In the genomic region with DNA sequence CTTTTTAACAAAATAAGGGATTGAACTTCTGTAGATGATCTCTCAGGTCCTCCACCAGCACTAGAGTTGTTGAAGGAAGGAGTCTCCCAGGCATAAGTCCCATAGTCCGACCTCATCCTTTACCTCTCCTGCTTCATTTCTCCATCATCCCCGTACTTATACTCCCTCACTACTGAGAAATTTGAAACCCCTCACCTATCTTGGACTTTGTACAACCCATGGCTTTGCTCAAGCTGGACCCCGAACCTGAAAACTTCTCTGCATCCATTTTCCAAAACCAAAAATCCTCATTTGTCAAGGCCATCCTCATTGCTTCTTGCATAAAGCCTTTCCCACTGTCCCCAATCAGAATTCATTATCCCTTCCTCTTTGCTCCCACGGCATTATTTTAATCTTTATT, we compare ENCODE assay signal across 1 cellular context.
TF ChIP-seq lines count a peak whose summit lies in the region.

No MANE protein-coding gene starts in this region.

TF ChIP-seq in IMR-90, 13 proteins besides CTCF, POLR2A, EP300 and RAD21:
- TF ChIP-seq, protein P1, sequence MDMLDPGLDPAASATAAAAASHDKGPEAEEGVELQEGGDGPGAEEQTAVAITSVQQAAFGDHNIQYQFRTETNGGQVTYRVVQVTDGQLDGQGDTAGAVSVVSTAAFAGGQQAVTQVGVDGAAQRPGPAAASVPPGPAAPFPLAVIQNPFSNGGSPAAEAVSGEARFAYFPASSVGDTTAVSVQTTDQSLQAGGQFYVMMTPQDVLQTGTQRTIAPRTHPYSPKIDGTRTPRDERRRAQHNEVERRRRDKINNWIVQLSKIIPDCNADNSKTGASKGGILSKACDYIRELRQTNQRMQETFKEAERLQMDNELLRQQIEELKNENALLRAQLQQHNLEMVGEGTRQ (IDR thresholded peaks at IDR 0.05; ENCODE audit: low read depth, low read length): no peak
- TF ChIP-seq NFE2L2 (IDR thresholded peaks at IDR 0.05; ENCODE audit: low read depth, low read length) (no peak), MXI1 (IDR thresholded peaks at IDR 0.05; ENCODE audit: borderline replicate concordance, low read depth, low read length) (no peak), BHLHE40 (IDR thresholded peaks at IDR 0.05; ENCODE audit: low read depth, low read length) (no peak), MAZ (IDR thresholded peaks at IDR 0.05; ENCODE audit: borderline replicate concordance, low read depth, low read length) (no peak), SMC3 (IDR thresholded peaks at IDR 0.05; ENCODE audit: low read depth, low read length) (no peak), RFX5 (IDR thresholded peaks at IDR 0.05; ENCODE audit: low read depth, low read length) (no peak)
